21 cellular contexts compared by ENCODE assay signal in the genomic region with DNA sequence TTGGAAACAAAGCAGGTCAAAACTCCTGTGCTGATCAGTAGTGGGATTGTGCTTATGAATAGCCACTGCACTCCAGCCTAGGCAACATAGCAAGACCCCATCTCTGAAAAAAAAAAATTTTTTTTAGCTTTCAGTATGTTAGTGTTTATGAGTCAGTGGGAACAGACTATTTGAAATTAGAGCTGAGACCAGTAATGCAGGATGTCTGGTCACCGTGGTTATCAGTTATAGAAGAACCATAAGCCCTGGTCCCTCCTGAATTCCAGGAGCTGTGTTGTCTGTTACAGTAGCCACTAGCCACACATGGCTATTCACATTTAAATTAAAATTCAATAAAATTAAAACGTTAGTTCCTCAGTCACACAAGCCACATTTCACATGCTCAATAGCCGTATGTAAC.
A peak's percentile ranks its signal among the peaks of the same experiment; 100 is the strongest.
DNase-seq lines count a peak whose midpoint lies in the region; ATAC-seq, FAIRE-seq and TF ChIP-seq lines count a peak whose summit lies in the region.
"Had no signal": no experiment of that assay in that cellular context is flagged by ENCODE, and none has a peak within 500 bp of the region (broad histone marks: within the 10 kb centered on the region; RNA-seq: fewer than 3 reads in every experiment).

No MANE protein-coding gene starts in this region.

- no peak overlapping the region for H3K27ac ChIP-seq in astrocyte (ENCODE audit: low read depth, low read length)
- H3K27ac ChIP-seq: GM23248, HL-60 had no signal

- H3K4me3 ChIP-seq in astrocyte (ENCODE audit: insufficient read depth, low read depth, low read length), result no peak overlapping the region
- H3K4me3 ChIP-seq: GM23248, HAP-1 had no signal

- H3K9ac ChIP-seq in astrocyte (ENCODE audit: low read length), result no peak overlapping the region
- H3K9ac ChIP-seq: GM23248 had no signal

- FAIRE-seq in astrocyte (lab: Jason Lieb, UNC), result no peak
- FAIRE-seq: A204.1, G401.6, GM12891, GM19239, HTR-8/SVneo had no signal

- no peak for TF ChIP-seq CTCF in astrocyte (IDR thresholded peaks at IDR 0.05; ENCODE audit: insufficient read depth, low read depth, low read length)

- no peaks in the 10 kb centered on the region for H3K27me3 Mint-ChIP-seq in astrocyte (ENCODE audit: low read depth, unreplicated experiment)
- H3K27me3 Mint-ChIP-seq: CD4-positive, alpha-beta memory T cell; IgD-negative memory B cell had no signal

- H4K20me1 ChIP-seq in astrocyte (ENCODE audit: insufficient read depth, low read length), result peaks cover 12% of the 10 kb centered on the region

- no peak overlapping the region for H3K4me2 ChIP-seq in astrocyte (ENCODE audit: low read length)

- peaks cover 16% of the 10 kb centered on the region for H3K4me1 Mint-ChIP-seq in astrocyte (ENCODE audit: low read depth, unreplicated experiment)
- H3K4me1 Mint-ChIP-seq: CD14-positive monocyte had no signal

- no peak for ATAC-seq in GM21528 (IDR thresholded peaks at IDR 0.05; ENCODE audit: low FRiP score, unreplicated experiment)

- H3K4me3 Mint-ChIP-seq in astrocyte (ENCODE audit: unreplicated experiment), result no peak overlapping the region
- H3K4me3 Mint-ChIP-seq: CD14-positive monocyte; CD4-positive, alpha-beta memory T cell; IgD-negative memory B cell had no signal

- no peaks in the 10 kb centered on the region for H3K9me3 Mint-ChIP-seq in astrocyte (ENCODE audit: unreplicated experiment)
- H3K9me3 Mint-ChIP-seq: CD14-positive monocyte; CD4-positive, alpha-beta memory T cell; IgD-negative memory B cell had no signal

- no peak overlapping the region for H2AFZ ChIP-seq in astrocyte (ENCODE audit: low read depth, low read length)
- H2AFZ ChIP-seq: GM23248 had no signal

- H3K27me3 ChIP-seq in astrocyte (ENCODE audit: insufficient read depth, low read length), result no peaks in the 10 kb centered on the region

- H3K4me1 ChIP-seq in astrocyte (ENCODE audit: insufficient read depth, low read length), result peaks cover 6% of the 10 kb centered on the region
- H3K4me1 ChIP-seq: HAP-1 had no signal

- H3K36me3 ChIP-seq in astrocyte (ENCODE audit: insufficient read depth, low read length), result peaks cover 1% of the 10 kb centered on the region
- H3K36me3 ChIP-seq: HAP-1 had no signal

- H3K36me3 Mint-ChIP-seq in astrocyte (ENCODE audit: low read depth, unreplicated experiment), result no peaks in the 10 kb centered on the region

- peak overlapping the region; percentile 58 for H3K27ac Mint-ChIP-seq in astrocyte (ENCODE audit: unreplicated experiment)
- H3K27ac Mint-ChIP-seq: CD14-positive monocyte; CD4-positive, alpha-beta memory T cell; IgD-negative memory B cell had no signal

- peaks cover 6% of the 10 kb centered on the region for H3K79me2 ChIP-seq in astrocyte (ENCODE audit: insufficient read depth, low read length)

- DNase-seq in ELR (ENCODE audit: low read depth), result peak; percentile 24
- peak; percentile 49 for DNase-seq in LHCN-M2 (ENCODE audit: low read depth)
- DNase-seq in astrocyte (ENCODE audit: low read depth), result no peak
- DNase-seq in DMS114 treated with DMSO at 0.1 percent for 48 hours (lab: John Stamatoyannopoulos, UW; ENCODE audit: unreplicated experiment), result no peak
- no peak for DNase-seq in C1 segment of cervical spinal cord (lab: John Stamatoyannopoulos, UW)
- DNase-seq: ACHN; AML-193; CD4-positive, alpha-beta memory T cell; EL; GM23248; KG1 had no signal

- no peaks in the 10 kb centered on the region for H3K9me3 ChIP-seq in astrocyte (ENCODE audit: insufficient read depth, low read depth, low read length)
- H3K9me3 ChIP-seq: HAP-1 had no signal

Comparison
In these comparisons a context has a peak if more than half of its experiments do, and no peak if none do; other contexts are left out.
1. DNase-seq: peak in ELR (single experiment) and LHCN-M2 (single experiment); none in astrocyte (single experiment), DMS114 treated with DMSO at 0.1 percent for 48 hours (single experiment) and C1 segment of cervical spinal cord (0 of 14).